ENCODE assay signal across 8 cellular contexts in the genomic region with DNA sequence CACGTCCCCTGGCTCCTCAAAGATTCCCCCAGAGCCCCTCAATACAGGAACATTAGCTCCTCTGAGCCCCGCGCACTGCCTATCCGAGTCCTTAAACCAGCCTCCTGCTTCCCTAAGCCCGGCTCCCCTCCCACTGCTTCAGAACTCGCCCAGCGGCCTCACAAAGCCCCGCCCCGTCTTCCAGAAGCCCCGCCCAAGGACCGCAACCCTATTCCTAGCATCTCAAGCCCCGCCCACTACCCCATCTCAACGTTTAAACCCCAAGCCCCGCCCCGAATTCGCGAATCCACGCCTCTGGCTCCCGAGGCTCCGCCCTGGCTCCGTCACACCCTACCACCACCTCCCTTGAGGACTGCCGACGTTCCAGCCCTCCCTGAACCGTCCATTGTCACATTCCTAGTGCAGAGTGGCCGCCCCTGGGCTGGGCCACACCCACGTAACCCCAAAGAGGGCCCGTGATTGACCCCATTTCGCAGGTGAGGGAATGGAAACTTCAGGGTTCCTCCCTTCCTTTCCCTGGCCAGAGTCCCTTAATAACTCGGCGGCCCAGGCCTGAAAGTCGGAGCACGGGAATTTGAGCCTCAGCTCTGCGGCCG. TPM values are rescaled to one million over a fixed set of nuclear protein-coding genes. Genes with fewer than 3 reads are reported as not detected.
DNase-seq lines count a peak whose midpoint lies in the region; ATAC-seq lines count a peak whose summit lies in the region.

No MANE protein-coding gene starts in this region.

- DNase-seq in Ammon's horn (ENCODE audit: low spot score) (peak; percentile 98), NCI-H524 treated with DMSO at 0.1 percent for 48 hours (lab: John Stamatoyannopoulos, UW) (peak; percentile 55), cortex of kidney (lab: John Stamatoyannopoulos, UW) (peak; percentile 73), left kidney (ENCODE audit: low read depth, low spot score) (peak; percentile 99)
- DNase-seq in activated CD4-positive, alpha-beta T cell treated with anti-CD3 and anti-CD28 coated beads, Interleukin-2, amount 10 ng/mL, durations not matched to agents 7 days and 5 days, result peak; percentile 97
- peak; percentile 98 to 99 for DNase-seq in stimulated activated CD4-positive, alpha-beta T cell treated with anti-CD3 and anti-CD28 coated beads, Interleukin-2, amount 100 ng/mL, for 24 hours

- peak; percentile 49 for ATAC-seq in GM19324 (IDR thresholded peaks at IDR 0.05; ENCODE audit: low FRiP score, unreplicated experiment)
- ATAC-seq in HG03460 (IDR thresholded peaks at IDR 0.05; ENCODE audit: unreplicated experiment), result peak; percentile 43

- peaks cover 43% of the 10 kb centered on the region for H3K4me1 Mint-ChIP-seq in activated CD4-positive, alpha-beta T cell treated with anti-CD3 and anti-CD28 coated beads, Interleukin-2, amount 10 ng/mL, durations not matched to agents 7 days and 5 days

- no peaks in the 10 kb centered on the region for H3K9me3 Mint-ChIP-seq in activated CD4-positive, alpha-beta T cell treated with anti-CD3 and anti-CD28 coated beads, Interleukin-2, amount 10 ng/mL, durations not matched to agents 7 days and 5 days

- peaks cover 4% of the 10 kb centered on the region for H3K27me3 Mint-ChIP-seq in activated CD4-positive, alpha-beta T cell treated with anti-CD3 and anti-CD28 coated beads, Interleukin-2, amount 10 ng/mL, durations not matched to agents 7 days and 5 days

- POLR2A ChIA-PET in activated CD4-positive, alpha-beta T cell treated with anti-CD3 and anti-CD28 coated beads, Interleukin-2, amount 10 ng/mL, durations not matched to agents 7 days and 5 days (lab: Charles Lee), result no interaction called here

- peak overlapping the region; percentile 94 for H3K27ac Mint-ChIP-seq in activated CD4-positive, alpha-beta T cell treated with anti-CD3 and anti-CD28 coated beads, Interleukin-2, amount 10 ng/mL, durations not matched to agents 7 days and 5 days

- H3K36me3 Mint-ChIP-seq in activated CD4-positive, alpha-beta T cell treated with anti-CD3 and anti-CD28 coated beads, Interleukin-2, amount 10 ng/mL, durations not matched to agents 7 days and 5 days (ENCODE audit: low read depth), result no peaks in the 10 kb centered on the region

- peak overlapping the region; percentile 88 for H3K4me3 Mint-ChIP-seq in activated CD4-positive, alpha-beta T cell treated with anti-CD3 and anti-CD28 coated beads, Interleukin-2, amount 10 ng/mL, durations not matched to agents 7 days and 5 days

- CTCF ChIA-PET in activated CD4-positive, alpha-beta T cell treated with anti-CD3 and anti-CD28 coated beads, Interleukin-2, amount 10 ng/mL, durations not matched to agents 7 days and 5 days (lab: Charles Lee), result interaction anchor here (1.0 kb wide), 2 partner anchors 11 to 41 kb away, joined by 3 read pairs; no protein-coding TSS in a partner anchor

RNA-seq across cellular contexts. Expression of gene CORO1C, which starts 0.6 kb away (rescaled TPM):
- 10 to 100 TPM; 38.5 to 41.3 TPM for total RNA-seq in activated CD4-positive, alpha-beta T cell treated with anti-CD3 and anti-CD28 coated beads, Interleukin-2, amount 10 ng/mL, durations not matched to agents 7 days and 5 days

Comparison
In these comparisons a context has a peak if more than half of its experiments do, and no peak if none do; other contexts are left out.
1. Peak in every context shown above with its lines: DNase-seq and ATAC-seq.